Comparison of ENCODE assay signal across 27 cellular contexts in genomic region chr20:22711981-22712755, GRCh38.
"Had no signal": no experiment of that assay in that cellular context is flagged by ENCODE, and none has a peak within 500 bp of the region (broad histone marks: within the 10 kb centered on the region; RNA-seq: fewer than 3 reads in every experiment).

No MANE protein-coding gene starts in this region.

- ATAC-seq: activated CD4-positive, alpha-beta T cell treated with anti-CD3 and anti-CD28 coated beads for 36 hours; gastroesophageal sphincter; left cardiac atrium; naive thymus-derived CD8-positive, alpha-beta T cell; right cardiac atrium had no signal

- H3K4me1 ChIP-seq: gastroesophageal sphincter, neural progenitor cell, tibial nerve had no signal

- H3K36me3 ChIP-seq: brain microvascular endothelial cell, gastroesophageal sphincter, neural progenitor cell, tibial nerve had no signal

- H3K9ac ChIP-seq: neural progenitor cell had no signal

- DNase-seq: activated CD4-positive, alpha-beta T cell treated with anti-CD3 and anti-CD28 coated beads for 36 hours; activated CD4-positive, alpha-beta T cell treated with anti-CD3 and anti-CD28 coated beads, Interleukin-2, amount 50 U/mL, for 48 hours; activated CD4-positive, CD25-positive, alpha-beta regulatory T cell; activated CD8-positive, alpha-beta memory T cell treated with anti-CD3 and anti-CD28 coated beads for 24 hours; activated effector memory CD4-positive, alpha-beta T cell treated with Interleukin-2 at 50 U/mL for 16 hours; activated naive CD4-positive, alpha-beta T cell treated with anti-CD3 and anti-CD28 coated beads for 36 hours; activated naive CD8-positive, alpha-beta T cell treated with anti-CD3 and anti-CD28 coated beads, Interleukin-2, amount 10 ng/mL, durations not matched to agents 7 days and 5 days; amniotic stem cell; brain microvascular endothelial cell; dorsolateral prefrontal cortex; effector memory CD4-positive, alpha-beta T cell; hippocampal formation; left cardiac atrium; naive thymus-derived CD8-positive, alpha-beta T cell; occipital lobe; posterior cingulate gyrus; right cardiac atrium; stimulated activated CD4-positive, alpha-beta T cell treated with anti-CD3 and anti-CD28 coated beads, Interleukin-2, amount 100 ng/mL, for 48 hours; stimulated activated naive CD4-positive, alpha-beta T cell treated with Interleukin-2 at 50 U/mL for 16 hours; T-helper 1 cell had no signal

- H3K27me3 Mint-ChIP-seq: activated naive CD8-positive, alpha-beta T cell treated with anti-CD3 and anti-CD28 coated beads, Interleukin-2, amount 10 ng/mL, durations not matched to agents 7 days and 5 days had no signal

- H3K36me3 Mint-ChIP-seq: activated naive CD8-positive, alpha-beta T cell treated with anti-CD3 and anti-CD28 coated beads, Interleukin-2, amount 10 ng/mL, durations not matched to agents 7 days and 5 days; naive thymus-derived CD8-positive, alpha-beta T cell; neural progenitor cell had no signal

- H3K9me3 Mint-ChIP-seq: T-helper 2 cell treated with Interferon-gamma antibody and Interleukin-4, amounts not matched to agents 5 μg/mL and 100 μg/mL, for 36 hours had no signal

- H3K27me3 ChIP-seq: brain microvascular endothelial cell, neural progenitor cell, tibial nerve had no signal

- H3K4me3 ChIP-seq: coronary artery, dorsolateral prefrontal cortex, gastroesophageal sphincter, neural progenitor cell, tibial nerve had no signal

- H3K4me3 Mint-ChIP-seq: activated CD4-positive, alpha-beta T cell treated with anti-CD3 and anti-CD28 coated beads for 36 hours; activated naive CD4-positive, alpha-beta T cell treated with anti-CD3 and anti-CD28 coated beads for 36 hours; activated naive CD8-positive, alpha-beta T cell treated with anti-CD3 and anti-CD28 coated beads, Interleukin-2, amount 10 ng/mL, durations not matched to agents 7 days and 5 days; naive thymus-derived CD8-positive, alpha-beta T cell; neural progenitor cell; T-helper 2 cell treated with Interferon-gamma antibody and Interleukin-4, amounts not matched to agents 5 μg/mL and 100 μg/mL, for 36 hours had no signal

- H3K4me1 Mint-ChIP-seq: activated CD4-positive, alpha-beta T cell treated with anti-CD3 and anti-CD28 coated beads for 36 hours; activated naive CD8-positive, alpha-beta T cell treated with anti-CD3 and anti-CD28 coated beads, Interleukin-2, amount 10 ng/mL, durations not matched to agents 7 days and 5 days; neural progenitor cell had no signal

- H3K27ac ChIP-seq: brain microvascular endothelial cell, dorsolateral prefrontal cortex, gastroesophageal sphincter, neural progenitor cell, tibial nerve had no signal

- H2AFZ ChIP-seq: neural progenitor cell had no signal

- H3K4me2 ChIP-seq: neural progenitor cell had no signal

- H3K9me3 ChIP-seq: gastroesophageal sphincter had no signal

- FAIRE-seq: astrocyte, keratinocyte had no signal

- H3K27ac Mint-ChIP-seq: activated CD4-positive, alpha-beta T cell treated with anti-CD3 and anti-CD28 coated beads for 36 hours; activated naive CD4-positive, alpha-beta T cell treated with anti-CD3 and anti-CD28 coated beads for 36 hours; activated naive CD8-positive, alpha-beta T cell treated with anti-CD3 and anti-CD28 coated beads, Interleukin-2, amount 10 ng/mL, durations not matched to agents 7 days and 5 days; naive thymus-derived CD8-positive, alpha-beta T cell; neural progenitor cell; T-helper 2 cell treated with Interferon-gamma antibody and Interleukin-4, amounts not matched to agents 5 μg/mL and 100 μg/mL, for 36 hours had no signal
